In the genomic region with DNA sequence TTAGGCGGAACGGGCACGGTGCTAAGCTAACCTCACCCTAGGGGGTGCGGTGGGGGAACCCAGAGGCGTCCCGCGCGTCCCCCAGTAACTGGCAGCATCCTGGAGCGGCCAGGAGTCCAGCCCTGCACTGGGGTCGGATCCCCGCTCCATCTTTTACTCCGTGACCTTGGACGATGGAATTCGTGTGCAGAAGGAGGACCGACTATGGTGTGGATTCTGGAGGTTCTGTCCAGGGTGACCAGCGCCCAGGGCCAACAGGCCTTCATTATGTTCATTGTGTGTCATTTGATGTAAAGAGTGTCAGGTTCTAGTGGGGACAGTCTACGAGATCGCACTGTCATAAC, we compare ENCODE assay signal across 1 cellular context.
TF ChIP-seq lines count a peak whose summit lies in the region.

No MANE protein-coding gene starts in this region.

TF ChIP-seq in HepG2, 621 proteins besides CTCF, POLR2A, EP300 and RAD21 (continued from another document):
- TF ChIP-seq, protein P1, sequence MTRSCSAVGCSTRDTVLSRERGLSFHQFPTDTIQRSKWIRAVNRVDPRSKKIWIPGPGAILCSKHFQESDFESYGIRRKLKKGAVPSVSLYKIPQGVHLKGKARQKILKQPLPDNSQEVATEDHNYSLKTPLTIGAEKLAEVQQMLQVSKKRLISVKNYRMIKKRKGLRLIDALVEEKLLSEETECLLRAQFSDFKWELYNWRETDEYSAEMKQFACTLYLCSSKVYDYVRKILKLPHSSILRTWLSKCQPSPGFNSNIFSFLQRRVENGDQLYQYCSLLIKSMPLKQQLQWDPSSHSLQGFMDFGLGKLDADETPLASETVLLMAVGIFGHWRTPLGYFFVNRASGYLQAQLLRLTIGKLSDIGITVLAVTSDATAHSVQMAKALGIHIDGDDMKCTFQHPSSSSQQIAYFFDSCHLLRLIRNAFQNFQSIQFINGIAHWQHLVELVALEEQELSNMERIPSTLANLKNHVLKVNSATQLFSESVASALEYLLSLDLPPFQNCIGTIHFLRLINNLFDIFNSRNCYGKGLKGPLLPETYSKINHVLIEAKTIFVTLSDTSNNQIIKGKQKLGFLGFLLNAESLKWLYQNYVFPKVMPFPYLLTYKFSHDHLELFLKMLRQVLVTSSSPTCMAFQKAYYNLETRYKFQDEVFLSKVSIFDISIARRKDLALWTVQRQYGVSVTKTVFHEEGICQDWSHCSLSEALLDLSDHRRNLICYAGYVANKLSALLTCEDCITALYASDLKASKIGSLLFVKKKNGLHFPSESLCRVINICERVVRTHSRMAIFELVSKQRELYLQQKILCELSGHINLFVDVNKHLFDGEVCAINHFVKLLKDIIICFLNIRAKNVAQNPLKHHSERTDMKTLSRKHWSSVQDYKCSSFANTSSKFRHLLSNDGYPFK (CRISPR knock-in tag; IDR thresholded peaks at IDR 0.05; ENCODE audit: borderline replicate concordance) = no peak
- peak; percentile 8; the same call in 1 of the 2 replicates for TF ChIP-seq ARNT2 (CRISPR knock-in tag; IDR thresholded peaks at IDR 0.05; ENCODE audit: low read depth)
- TF ChIP-seq, protein P2, sequence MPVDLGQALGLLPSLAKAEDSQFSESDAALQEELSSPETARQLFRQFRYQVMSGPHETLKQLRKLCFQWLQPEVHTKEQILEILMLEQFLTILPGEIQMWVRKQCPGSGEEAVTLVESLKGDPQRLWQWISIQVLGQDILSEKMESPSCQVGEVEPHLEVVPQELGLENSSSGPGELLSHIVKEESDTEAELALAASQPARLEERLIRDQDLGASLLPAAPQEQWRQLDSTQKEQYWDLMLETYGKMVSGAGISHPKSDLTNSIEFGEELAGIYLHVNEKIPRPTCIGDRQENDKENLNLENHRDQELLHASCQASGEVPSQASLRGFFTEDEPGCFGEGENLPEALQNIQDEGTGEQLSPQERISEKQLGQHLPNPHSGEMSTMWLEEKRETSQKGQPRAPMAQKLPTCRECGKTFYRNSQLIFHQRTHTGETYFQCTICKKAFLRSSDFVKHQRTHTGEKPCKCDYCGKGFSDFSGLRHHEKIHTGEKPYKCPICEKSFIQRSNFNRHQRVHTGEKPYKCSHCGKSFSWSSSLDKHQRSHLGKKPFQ (CRISPR knock-in tag; IDR thresholded peaks at IDR 0.05; ENCODE audit: insufficient replicate concordance) = no peak
- TF ChIP-seq ZNF446 (CRISPR knock-in tag; IDR thresholded peaks at IDR 0.05) = no peak
- TF ChIP-seq, protein P3, sequence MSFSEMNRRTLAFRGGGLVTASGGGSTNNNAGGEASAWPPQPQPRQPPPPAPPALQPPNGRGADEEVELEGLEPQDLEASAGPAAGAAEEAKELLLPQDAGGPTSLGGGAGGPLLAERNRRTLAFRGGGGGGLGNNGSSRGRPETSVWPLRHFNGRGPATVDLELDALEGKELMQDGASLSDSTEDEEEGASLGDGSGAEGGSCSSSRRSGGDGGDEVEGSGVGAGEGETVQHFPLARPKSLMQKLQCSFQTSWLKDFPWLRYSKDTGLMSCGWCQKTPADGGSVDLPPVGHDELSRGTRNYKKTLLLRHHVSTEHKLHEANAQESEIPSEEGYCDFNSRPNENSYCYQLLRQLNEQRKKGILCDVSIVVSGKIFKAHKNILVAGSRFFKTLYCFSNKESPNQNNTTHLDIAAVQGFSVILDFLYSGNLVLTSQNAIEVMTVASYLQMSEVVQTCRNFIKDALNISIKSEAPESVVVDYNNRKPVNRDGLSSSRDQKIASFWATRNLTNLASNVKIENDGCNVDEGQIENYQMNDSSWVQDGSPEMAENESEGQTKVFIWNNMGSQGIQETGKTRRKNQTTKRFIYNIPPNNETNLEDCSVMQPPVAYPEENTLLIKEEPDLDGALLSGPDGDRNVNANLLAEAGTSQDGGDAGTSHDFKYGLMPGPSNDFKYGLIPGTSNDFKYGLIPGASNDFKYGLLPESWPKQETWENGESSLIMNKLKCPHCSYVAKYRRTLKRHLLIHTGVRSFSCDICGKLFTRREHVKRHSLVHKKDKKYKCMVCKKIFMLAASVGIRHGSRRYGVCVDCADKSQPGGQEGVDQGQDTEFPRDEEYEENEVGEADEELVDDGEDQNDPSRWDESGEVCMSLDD (CRISPR knock-in tag; IDR thresholded peaks at IDR 0.05; ENCODE audit: borderline replicate concordance) = 0 out of 2 replicates have a peak, but pooled peaks have one; percentile 29
- no peak for TF ChIP-seq KLF15 (CRISPR knock-in tag; IDR thresholded peaks at IDR 0.05; ENCODE audit: borderline replicate concordance)
- TF ChIP-seq ZNF121 (CRISPR knock-in tag; IDR thresholded peaks at IDR 0.05) = no peak
- no peak for TF ChIP-seq RXRB (CRISPR knock-in tag; IDR thresholded peaks at IDR 0.05; ENCODE audit: borderline replicate concordance)
- TF ChIP-seq KDM5A (IDR thresholded peaks at IDR 0.05; ENCODE audit: borderline replicate concordance, low read length) = no peak
- peak; percentile 47; the same call in 1 of the 2 replicates for TF ChIP-seq SNAI1 (CRISPR knock-in tag; IDR thresholded peaks at IDR 0.05; ENCODE audit: borderline replicate concordance)
- TF ChIP-seq ZNF776 (CRISPR knock-in tag; IDR thresholded peaks at IDR 0.05) = no peak
- TF ChIP-seq, protein P4, sequence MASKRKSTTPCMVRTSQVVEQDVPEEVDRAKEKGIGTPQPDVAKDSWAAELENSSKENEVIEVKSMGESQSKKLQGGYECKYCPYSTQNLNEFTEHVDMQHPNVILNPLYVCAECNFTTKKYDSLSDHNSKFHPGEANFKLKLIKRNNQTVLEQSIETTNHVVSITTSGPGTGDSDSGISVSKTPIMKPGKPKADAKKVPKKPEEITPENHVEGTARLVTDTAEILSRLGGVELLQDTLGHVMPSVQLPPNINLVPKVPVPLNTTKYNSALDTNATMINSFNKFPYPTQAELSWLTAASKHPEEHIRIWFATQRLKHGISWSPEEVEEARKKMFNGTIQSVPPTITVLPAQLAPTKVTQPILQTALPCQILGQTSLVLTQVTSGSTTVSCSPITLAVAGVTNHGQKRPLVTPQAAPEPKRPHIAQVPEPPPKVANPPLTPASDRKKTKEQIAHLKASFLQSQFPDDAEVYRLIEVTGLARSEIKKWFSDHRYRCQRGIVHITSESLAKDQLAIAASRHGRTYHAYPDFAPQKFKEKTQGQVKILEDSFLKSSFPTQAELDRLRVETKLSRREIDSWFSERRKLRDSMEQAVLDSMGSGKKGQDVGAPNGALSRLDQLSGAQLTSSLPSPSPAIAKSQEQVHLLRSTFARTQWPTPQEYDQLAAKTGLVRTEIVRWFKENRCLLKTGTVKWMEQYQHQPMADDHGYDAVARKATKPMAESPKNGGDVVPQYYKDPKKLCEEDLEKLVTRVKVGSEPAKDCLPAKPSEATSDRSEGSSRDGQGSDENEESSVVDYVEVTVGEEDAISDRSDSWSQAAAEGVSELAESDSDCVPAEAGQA (IDR thresholded peaks at IDR 0.05; ENCODE audit: low read depth) = no peak
- TF ChIP-seq, protein P4 (CRISPR knock-in tag; IDR thresholded peaks at IDR 0.05; ENCODE audit: borderline replicate concordance) = no peak
